In genomic region chr12:126601184-126602170, GRCh38 we compare ENCODE assay signal across 22 cellular contexts.
DNase-seq lines count a peak whose midpoint lies in the region; ATAC-seq, FAIRE-seq and TF ChIP-seq lines count a peak whose summit lies in the region.
"Had no signal": no experiment of that assay in that cellular context is flagged by ENCODE, and none has a peak within 500 bp of the region (broad histone marks: within the 10 kb centered on the region; RNA-seq: fewer than 3 reads in every experiment).

No MANE protein-coding gene starts in this region.

- H3K18ac ChIP-seq in IMR-90 (ENCODE audit: low read depth, low read length), result no peak overlapping the region

- TF ChIP-seq POLR2A in IMR-90 (IDR thresholded peaks at IDR 0.05; ENCODE audit: low read depth, low read length) (no peak), body of pancreas (IDR thresholded peaks at IDR 0.05) (peak in 1 of 3 donors; percentile 9), HepG2 (IDR thresholded peaks at IDR 0.05; ENCODE audit: insufficient read depth in 1 of 2, low read depth in 2 of 2, low read length in 2 of 2) (no peak)

- H3K4me2 ChIP-seq in IMR-90 (ENCODE audit: low read depth, low read length), result no peak overlapping the region
- H3K4me2 ChIP-seq in HepG2 (ENCODE audit: low read depth, low read length), result no peak overlapping the region
- H3K4me2 ChIP-seq: GM23338 had no signal

- H3K36me3 Mint-ChIP-seq in activated naive CD4-positive, alpha-beta T cell treated with anti-CD3 and anti-CD28 coated beads, Interleukin-2, amount 50 U/mL, for 72 hours, result peaks cover 0 to 5% of the 10 kb centered on the region in 2 donors
- H3K36me3 Mint-ChIP-seq: CD4-positive, alpha-beta memory T cell had no signal

- H3K27ac Mint-ChIP-seq in activated naive CD4-positive, alpha-beta T cell treated with anti-CD3 and anti-CD28 coated beads, Interleukin-2, amount 50 U/mL, for 72 hours, result no peak overlapping the region
- H3K27ac Mint-ChIP-seq: CD4-positive, alpha-beta memory T cell; GM23338; HFFc6 had no signal

- H2BK20ac ChIP-seq in IMR-90 (ENCODE audit: low read depth, low read length), result no peak overlapping the region

- peaks cover 4% of the 10 kb centered on the region for H3K9me3 ChIP-seq in IMR-90 (ENCODE audit: control insufficient read depth, insufficient read depth, low read length)
- H3K9me3 ChIP-seq in body of pancreas, result no peaks in the 10 kb centered on the region
- H3K9me3 ChIP-seq in HepG2 (ENCODE audit: low read length), result peaks cover 88% of the 10 kb centered on the region
- no peaks in the 10 kb centered on the region for H3K9me3 ChIP-seq in pancreas
- H3K9me3 ChIP-seq: HAP-1 had no signal

- TF ChIP-seq RAD21 in IMR-90 (IDR thresholded peaks at IDR 0.05; ENCODE audit: low read length) (no peak), HepG2 (CRISPR knock-in tag; IDR thresholded peaks at IDR 0.05) (no peak)

- intact Hi-C loops in IMR-90 (cut with micrococcal nuclease), result no loop called here
- intact Hi-C loops in body of pancreas (cut with DNase I), result no loop called here
- intact Hi-C loops in HepG2 (cut with micrococcal nuclease; ENCODE audit: unreplicated experiment), result no loop called here
- intact Hi-C loops in pancreas (cut with DNase I), result loop anchor here in 1 of 3 donors (10.0 kb wide), 1 partner anchor 217 kb away; no protein-coding TSS in a partner anchor

- TF ChIP-seq CTCF in IMR-90 (conservative IDR thresholded peaks at IDR 0.05; ENCODE audit: low read depth, low read length) (no peak), body of pancreas (IDR thresholded peaks at IDR 0.05) (no peak), HepG2 (CRISPR knock-in tag; IDR thresholded peaks at IDR 0.05) (no peak), pancreas (IDR thresholded peaks at IDR 0.05) (no peak)

- H4K8ac ChIP-seq in IMR-90 (ENCODE audit: low read depth in 2 of 2, low read length in 2 of 2), result no peak overlapping the region

- DNase-seq in IMR-90 (no peak), body of pancreas (peak; percentile 53 to 73 (median 60)), HepG2 (ENCODE audit: low spot score) (no peak), pancreas (peak in 3 of 6 donors; percentile 36 to 63 (median 39)), NCI-H128 (lab: John Stamatoyannopoulos, UW; ENCODE audit: unreplicated experiment) (no peak)
- no peak for DNase-seq in activated naive CD4-positive, alpha-beta T cell treated with anti-CD3 and anti-CD28 coated beads, Interleukin-2, amount 50 U/mL, for 72 hours (ENCODE audit: low spot score in 2 of 2)
- DNase-seq: 8988T; C1 segment of cervical spinal cord; Calu3; CD4-positive, alpha-beta memory T cell; COR-L47; DMS53; DMS79 treated with DMSO at 0.1 percent for 48 hours; GF-D8; HFFc6 had no signal

- dilution Hi-C loops in IMR-90 (cut with HindIII; ENCODE audit: low sequenced_read_pairs, unreplicated experiment), result no loop called here

- no peaks in the 10 kb centered on the region for H3K79me1 ChIP-seq in IMR-90 (ENCODE audit: low read depth in 1 of 2, low read length in 2 of 2)

- BruUV-seq in IMR-90 (replicated peaks; lab: Mats Ljungman, UMichigan) (no TSS peak), HepG2 (replicated peaks; lab: Mats Ljungman, UMichigan) (no TSS peak)

- no peaks in the 10 kb centered on the region for H3K4me1 ChIP-seq in IMR-90 (ENCODE audit: control insufficient read depth, insufficient read depth, low read length)
- H3K4me1 ChIP-seq in body of pancreas, result peaks cover 27% of the 10 kb centered on the region
- H3K4me1 ChIP-seq in HepG2 (ENCODE audit: insufficient read depth, low read length), result no peaks in the 10 kb centered on the region
- H3K4me1 ChIP-seq in pancreas, result peaks cover 0 to 22% (median 11%) of the 10 kb centered on the region in 3 donors
- H3K4me1 ChIP-seq: HAP-1 had no signal

- no peak overlapping the region for H2BK15ac ChIP-seq in IMR-90 (ENCODE audit: low read depth, low read length)

- H4K5ac ChIP-seq in IMR-90 (ENCODE audit: low read depth, low read length), result no peak overlapping the region

- H3K9ac ChIP-seq in IMR-90 (ENCODE audit: low read depth, low read length) (no peak overlapping the region), HepG2 (ENCODE audit: insufficient read depth, low read depth, low read length) (no peak overlapping the region)

- no peaks in the 10 kb centered on the region for H3K9me1 ChIP-seq in IMR-90 (ENCODE audit: insufficient read depth, low read length)

- no peak overlapping the region for H3K27ac ChIP-seq in IMR-90 (ENCODE audit: insufficient read depth, low read length)
- H3K27ac ChIP-seq in body of pancreas, result peak overlapping the region; percentile 10 to 67 (median 48)
- H3K27ac ChIP-seq in HepG2 (ENCODE audit: extremely low read length, insufficient read depth, low read length), result no peak overlapping the region
- H3K27ac ChIP-seq in pancreas, result peak overlapping the region in 2 of 4 donors; percentile 37 to 50

- H3K56ac ChIP-seq in IMR-90 (ENCODE audit: extremely low read depth, insufficient read depth, low read length), result no peak overlapping the region

- H3K23ac ChIP-seq in IMR-90 (ENCODE audit: low read depth, low read length), result no peak overlapping the region

- H2BK5ac ChIP-seq in IMR-90 (ENCODE audit: low read depth, low read length, poor library complexity, severe bottlenecking), result no peak overlapping the region

- POLR2A ChIA-PET in IMR-90 (lab: Charles Lee; ENCODE audit: unreplicated experiment) (no interaction called here), HepG2 (lab: Yijun Ruan, JAX) (no interaction called here)

- no peak overlapping the region for H2BK120ac ChIP-seq in IMR-90 (ENCODE audit: low read depth, low read length)

- CTCF ChIA-PET in IMR-90 (lab: Yijun Ruan, JAX), result no interaction called here
- CTCF ChIA-PET in HepG2 (lab: Yijun Ruan, JAX; ENCODE audit: low intra/inter-chr PET ratio, low total read pairs), result no interaction called here

- no peaks in the 10 kb centered on the region for H3K79me2 ChIP-seq in HepG2 (ENCODE audit: insufficient read depth, low read length)

- H3K36me3 ChIP-seq in IMR-90 (ENCODE audit: control insufficient read depth, insufficient read depth, low read length), result no peaks in the 10 kb centered on the region
- no peaks in the 10 kb centered on the region for H3K36me3 ChIP-seq in body of pancreas (replicated peaks in 1 of 2; ENCODE audit: insufficient read depth in 1 of 2, low read depth in 2 of 2)
- no peaks in the 10 kb centered on the region for H3K36me3 ChIP-seq in HepG2 (replicated peaks in 1 of 2; ENCODE audit: control insufficient read depth in 1 of 2, insufficient read depth in 2 of 2, low read length in 2 of 2)
- H3K36me3 ChIP-seq in pancreas, result no peaks in the 10 kb centered on the region
- H3K36me3 ChIP-seq: HAP-1 had no signal

- no peak overlapping the region for H3K14ac ChIP-seq in IMR-90 (replicated peaks; ENCODE audit: low read depth, low read length)

- TF ChIP-seq EP300 in HepG2 (IDR thresholded peaks at IDR 0.05; ENCODE audit: low read depth in 2 of 2, low read length in 2 of 2), result no peak
- no peak for TF ChIP-seq EP300 in HepG2 (CRISPR knock-in tag; IDR thresholded peaks at IDR 0.05; ENCODE audit: borderline replicate concordance)

- no peak overlapping the region for H2AK9ac ChIP-seq in IMR-90 (replicated peaks; ENCODE audit: low read depth, low read length, poor library complexity)

- H3K27me3 ChIP-seq in IMR-90 (ENCODE audit: control insufficient read depth, insufficient read depth, low read length) (no peaks in the 10 kb centered on the region), body of pancreas (no peaks in the 10 kb centered on the region), HepG2 (ENCODE audit: control insufficient read depth in 1 of 2, insufficient read depth in 2 of 2, low read length in 2 of 2) (no peaks in the 10 kb centered on the region), pancreas (no peaks in the 10 kb centered on the region)

- FAIRE-seq in HepG2 (lab: Jason Lieb, UNC) (no peak), pancreas (lab: Jason Lieb, UNC) (no peak)
- FAIRE-seq: GM12891, GM18507, H54 had no signal

- H3K9me3 Mint-ChIP-seq in activated naive CD4-positive, alpha-beta T cell treated with anti-CD3 and anti-CD28 coated beads, Interleukin-2, amount 50 U/mL, for 72 hours, result peaks cover 4 to 6% of the 10 kb centered on the region in 2 donors

- H3K4me3 ChIP-seq in IMR-90 (ENCODE audit: insufficient read depth, low read depth, low read length) (no peak overlapping the region), body of pancreas (no peak overlapping the region), HepG2 (replicated peaks in 1 of 3; ENCODE audit: insufficient read depth in 1 of 3, low read depth in 2 of 3, low read length in 3 of 3) (no peak overlapping the region), pancreas (no peak overlapping the region)
- H3K4me3 ChIP-seq: GM23338, HAP-1 had no signal

- 49% methylated on average over 3 of the region's 5 CpGs; no CpG with 5 or more reads in 1 of the 2 experiments for WGBS in IMR-90 (ENCODE audit: extremely low coverage in 2 of 2, insufficient read length in 1 of 2), 2 experiments
- WGBS in body of pancreas, 2 donors, result 36 to 41% methylated on average over 5 of the region's 5 CpGs
- WGBS in HepG2 (ENCODE audit: low lambda C conversion rate), result 0% methylated on average over 5 of the region's 5 CpGs
- 41 to 46% methylated on average over 5 of the region's 5 CpGs for WGBS in pancreas, 2 donors

- no peak overlapping the region for H4K91ac ChIP-seq in IMR-90 (ENCODE audit: insufficient read depth, low read depth, low read length)

- in situ Hi-C loops in IMR-90 (cut with MboI; ENCODE audit: low sequenced_read_pairs), result no loop called here
- in situ Hi-C loops in HepG2 (cut with HindIII; ENCODE audit: extremely low pct_ligation_motif_present, low pct_unique_long_range_greater_than_20kb), result no loop called here

- ATAC-seq in IMR-90 (ENCODE audit: low read depth) (no peak), body of pancreas (peak; percentile 96), HepG2 (no peak), pancreas (peak; percentile 84 to 97 (median 94)), GM19035 (IDR thresholded peaks at IDR 0.05; ENCODE audit: unreplicated experiment) (no peak), HG03439 (IDR thresholded peaks at IDR 0.05; ENCODE audit: unreplicated experiment) (no peak)
- ATAC-seq in activated naive CD4-positive, alpha-beta T cell treated with anti-CD3 and anti-CD28 coated beads, Interleukin-2, amount 50 U/mL, for 72 hours, result no peak
- ATAC-seq: GM23338 had no signal

- no peak overlapping the region for H2AK5ac ChIP-seq in IMR-90 (ENCODE audit: low read depth, low read length)

- H3K4ac ChIP-seq in IMR-90 (ENCODE audit: low read depth, low read length), result no peak overlapping the region

- H4K20me1 ChIP-seq in IMR-90 (ENCODE audit: insufficient read depth, low read length) (no peaks in the 10 kb centered on the region), HepG2 (ENCODE audit: insufficient read depth, low read length) (no peaks in the 10 kb centered on the region)

- H2AFZ ChIP-seq in IMR-90 (replicated peaks; ENCODE audit: low read length, poor library complexity), result no peak overlapping the region
- no peak overlapping the region for H2AFZ ChIP-seq in HepG2 (ENCODE audit: low read length)
- H2AFZ ChIP-seq: GM23338 had no signal

TF ChIP-seq in IMR-90, 13 proteins besides CTCF, POLR2A, EP300 and RAD21 (continues in another document):
- peak; percentile 11; the same call in 1 of the 2 replicates for TF ChIP-seq MAFK (IDR thresholded peaks at IDR 0.05; ENCODE audit: low read depth, low read length)

TF ChIP-seq in HepG2, 621 proteins besides CTCF, POLR2A, EP300 and RAD21 (continues in another document):
- TF ChIP-seq MAFK (conservative IDR thresholded peaks at IDR 0.05 in 1 of 2, IDR thresholded peaks at IDR 0.05 in 1 of 2; ENCODE audit: low read length in 2 of 2) (peak; percentile 36 to 71; a peak in 3 of 4 replicates), MAFF (IDR thresholded peaks at IDR 0.05; ENCODE audit: low read depth, low read length) (0 out of 2 replicates have a peak, but pooled peaks have one; percentile 37)

Comparison
In these comparisons a context has a peak if more than half of its experiments do, and no peak if none do; other contexts are left out.
1. ATAC-seq: peak in body of pancreas (single experiment) and pancreas (4 of 4); none in IMR-90 (single experiment), HepG2 (single experiment), GM19035 (single experiment), activated naive CD4-positive, alpha-beta T cell treated with anti-CD3 and anti-CD28 coated beads, Interleukin-2, amount 50 U/mL, for 72 hours (0 of 2) and HG03439 (single experiment).
2. DNase-seq: peak in body of pancreas (4 of 4); none in IMR-90 (single experiment), HepG2 (single experiment), activated naive CD4-positive, alpha-beta T cell treated with anti-CD3 and anti-CD28 coated beads, Interleukin-2, amount 50 U/mL, for 72 hours (0 of 2) and NCI-H128 (single experiment).
3. H3K27ac ChIP-seq: peak in body of pancreas (4 of 4); none in IMR-90 (single experiment) and HepG2 (single experiment).